13 cellular contexts compared by ENCODE assay signal in the genomic region with DNA sequence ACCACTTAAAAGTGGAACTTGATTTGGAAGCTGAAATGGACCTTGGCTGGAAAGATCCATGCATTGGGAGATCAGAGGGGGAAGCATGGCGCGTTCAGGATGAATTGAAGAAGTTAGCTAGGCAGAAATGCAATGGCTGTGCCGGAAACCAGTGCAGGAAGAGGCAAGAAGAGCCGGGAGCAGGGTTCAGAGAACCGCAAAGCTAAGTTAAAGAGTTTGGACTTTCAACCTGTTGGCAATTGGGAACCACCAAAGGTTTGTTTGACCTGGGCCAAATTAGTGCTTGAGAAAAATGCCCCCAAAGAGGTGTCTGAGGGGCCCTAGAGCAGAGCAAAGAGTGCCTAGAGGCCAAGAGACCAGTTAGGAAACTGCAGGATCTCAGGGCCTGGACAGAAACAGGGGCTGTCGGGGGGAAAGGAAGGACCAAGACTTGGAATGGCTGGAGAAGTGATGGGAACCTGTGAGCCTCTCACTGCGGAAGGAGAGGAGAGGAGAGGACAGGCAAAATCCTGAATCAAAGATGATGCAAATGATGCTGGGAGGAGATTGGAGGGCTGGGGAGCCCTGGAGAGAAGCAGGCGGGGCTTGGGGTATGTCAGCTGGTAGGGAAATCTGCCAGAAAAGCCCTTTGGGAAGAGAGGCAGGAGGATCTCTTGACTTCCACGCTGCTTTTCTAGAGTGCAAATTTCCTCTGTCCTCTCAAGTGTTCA.
"Had no signal": no experiment of that assay in that cellular context is flagged by ENCODE, and none has a peak within 500 bp of the region (broad histone marks: within the 10 kb centered on the region; RNA-seq: fewer than 3 reads in every experiment).

No MANE protein-coding gene starts in this region.

- ATAC-seq: activated CD8-positive, alpha-beta memory T cell treated with anti-CD3 and anti-CD28 coated beads, Interleukin-2, amount 10 ng/mL, durations not matched to agents 7 days and 5 days; natural killer cell; right cardiac atrium; stimulated activated memory B cell treated with anti-CD40 and anti-IgM and Interleukin-4, amounts not matched to agents 10 μg/mL and 1 μg/mL and 100 μg/mL, for 72 hours had no signal

- H3K27me3 ChIP-seq: transverse colon had no signal

- H3K36me3 ChIP-seq: transverse colon had no signal

- H3K4me3 ChIP-seq: transverse colon had no signal

- H3K9me3 ChIP-seq: transverse colon had no signal

- H3K27ac ChIP-seq: transverse colon had no signal

- DNase-seq: activated CD4-positive, alpha-beta T cell treated with anti-CD3 and anti-CD28 coated beads, Interleukin-2, amount 50 U/mL, for 48 hours; activated CD4-positive, CD25-positive, alpha-beta regulatory T cell treated with anti-CD3 and anti-CD28 coated beads, Interleukin-2, amount 50 U/mL, for 72 hours; activated CD8-positive, alpha-beta memory T cell treated with anti-CD3 and anti-CD28 coated beads, Interleukin-2, amount 10 ng/mL, durations not matched to agents 7 days and 5 days; activated gamma-delta T cell treated with Interleukin-2 at 50 U/mL for 16 hours; activated naive CD8-positive, alpha-beta T cell treated with anti-CD3 and anti-CD28 coated beads for 36 hours; activated T-cell treated with anti-CD3 and anti-CD28 coated beads, Interleukin-2, amount 50 U/mL, for 24 hours; endodermal cell; hypothalamus; natural killer cell; nucleus accumbens; right cardiac atrium; transverse colon had no signal

- H3K4me1 ChIP-seq: transverse colon had no signal
